In the genomic region with DNA sequence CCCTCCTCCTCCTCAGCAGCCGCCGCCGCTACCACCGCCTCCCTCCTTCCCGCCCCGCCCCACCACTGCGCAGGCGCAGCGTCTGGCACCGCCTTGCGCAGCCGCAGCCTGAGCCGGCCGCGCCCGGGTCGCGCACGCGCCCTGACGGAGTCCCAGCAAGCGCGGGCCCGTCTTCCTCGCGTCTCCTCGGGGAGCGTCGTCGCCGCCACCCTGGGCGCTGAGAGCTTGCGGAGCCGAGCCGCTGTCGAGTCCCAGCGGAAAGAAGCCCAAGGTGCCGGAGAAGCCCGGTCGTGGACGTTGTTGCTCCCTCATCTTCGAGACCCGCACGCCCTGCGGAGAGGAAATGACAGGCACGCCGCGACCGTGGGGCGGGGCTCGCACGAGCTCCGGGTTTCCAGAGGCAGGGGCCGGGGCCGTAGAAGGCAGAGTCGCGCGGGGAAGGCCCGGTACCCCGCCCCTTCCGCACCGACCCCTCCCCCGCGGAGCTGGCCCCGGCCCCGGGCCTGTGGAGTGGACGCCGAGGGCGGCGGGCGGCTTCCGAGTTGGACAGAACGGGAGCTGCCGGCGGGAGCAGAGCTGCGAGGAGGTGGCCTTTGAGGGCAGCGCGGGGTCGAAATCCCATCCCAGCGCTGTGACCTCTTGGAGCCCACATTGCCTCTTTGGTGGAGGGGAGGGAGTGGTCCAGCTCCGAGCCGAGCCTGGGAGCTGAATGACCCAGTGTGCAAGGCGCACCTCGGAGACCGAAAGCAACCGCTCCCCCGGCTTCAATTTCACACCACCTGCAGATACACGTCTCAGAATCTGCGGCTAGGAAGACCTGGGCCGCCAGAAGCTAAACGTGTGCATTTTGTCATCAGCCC, we compare ENCODE assay signal across 8 cellular contexts. TPM values are rescaled to one million over a fixed set of nuclear protein-coding genes. Genes with fewer than 3 reads are reported as not detected.
DNase-seq lines count a peak whose midpoint lies in the region; ATAC-seq and TF ChIP-seq lines count a peak whose summit lies in the region.

No MANE protein-coding gene starts in this region.

- in situ Hi-C loops in GM18951 (cut with MboI; ENCODE audit: low sequenced_read_pairs, unreplicated experiment), result no loop called here

- H3K9ac ChIP-seq in smooth muscle cell (ENCODE audit: low read depth), result peak overlapping the region; percentile 62

- peak; percentile 88 for TF ChIP-seq POLR2A in GM18951 (IDR thresholded peaks at IDR 0.05; ENCODE audit: extremely low read depth, insufficient read depth, insufficient read length)
- no peak for TF ChIP-seq POLR2A in breast epithelium (IDR thresholded peaks at IDR 0.05)

- H3K9me3 ChIP-seq in AG04450 (ENCODE audit: control insufficient read depth, insufficient read depth, low read length), result no peaks in the 10 kb centered on the region; the same call in 1 of the 2 replicates
- no peaks in the 10 kb centered on the region for H3K9me3 ChIP-seq in WERI-Rb-1 (ENCODE audit: severe bottlenecking)
- H3K9me3 ChIP-seq in breast epithelium, result no peaks in the 10 kb centered on the region
- no peaks in the 10 kb centered on the region for H3K9me3 ChIP-seq in smooth muscle cell (replicated peaks; ENCODE audit: low read depth)

- H3K36me3 Mint-ChIP-seq in immature natural killer cell, result no peaks in the 10 kb centered on the region

- peak overlapping the region; percentile 89 for H3K4me2 ChIP-seq in smooth muscle cell

- DNase-seq in AG04450 (ENCODE audit: low read depth, low spot score) (peak; percentile 74), NCI-H2227 (lab: John Stamatoyannopoulos, UW; ENCODE audit: unreplicated experiment) (peak; percentile 96), WERI-Rb-1 (peak; percentile 96), breast epithelium (ENCODE audit: low spot score in 2 of 2) (peak; percentile 90 to 96), immature natural killer cell (peak; percentile 97 to 98 (median 97)), smooth muscle cell (lab: John Stamatoyannopoulos, UW; ENCODE audit: unreplicated experiment) (peak; percentile 92)

- POLR2A ChIA-PET in AG04450 (lab: Yijun Ruan, JAX), result interaction anchor here (0.6 to 3.8 kb wide), 9 partner anchors 9 to 175 kb away, joined by 3 to 34 read pairs (median 6); a partner anchor contains a TSS

- peak overlapping the region; percentile 97 for H3K4me3 ChIP-seq in AG04450 (ENCODE audit: low read depth, low read length)
- H3K4me3 ChIP-seq in WERI-Rb-1 (ENCODE audit: low read depth, low read length), result peak overlapping the region; percentile 57
- H3K4me3 ChIP-seq in breast epithelium, result peak overlapping the region; percentile 82 to 90 (median 83)
- peak overlapping the region; percentile 72 for H3K4me3 ChIP-seq in smooth muscle cell

- no peaks in the 10 kb centered on the region for H3K9me3 Mint-ChIP-seq in immature natural killer cell

- H3K27me3 Mint-ChIP-seq in immature natural killer cell (ENCODE audit: low read depth in 3 of 3), result peaks cover 0 to 17% (median 12%) of the 10 kb centered on the region in 3 donors

- peaks cover 41% of the 10 kb centered on the region for H3K79me2 ChIP-seq in smooth muscle cell (ENCODE audit: low read depth)

- peaks cover 57 to 72% of the 10 kb centered on the region in 2 donors for H3K4me1 Mint-ChIP-seq in immature natural killer cell

- WGBS in smooth muscle cell (ENCODE audit: low lambda C conversion rate), result under 1% methylated on average over 61 of the region's 91 CpGs

- CTCF ChIA-PET in AG04450 (lab: Charles Lee), result interaction anchor here (0.6 to 1.9 kb wide), 6 partner anchors 19 to 1984 kb away, joined by 3 to 6 read pairs (median 4); a partner anchor contains a TSS

- peak; percentile 44 for ATAC-seq in HG03159 (IDR thresholded peaks at IDR 0.05; ENCODE audit: unreplicated experiment)

- H2AFZ ChIP-seq in smooth muscle cell (ENCODE audit: low read depth), result peak overlapping the region; percentile 69

- H3K4me1 ChIP-seq in breast epithelium (peaks cover 10 to 19% of the 10 kb centered on the region in 2 donors), smooth muscle cell (ENCODE audit: low read depth) (peaks cover 26% of the 10 kb centered on the region)

- peak overlapping the region; percentile 67 to 97 (median 88) for H3K27ac Mint-ChIP-seq in immature natural killer cell

- peak overlapping the region; percentile 83 to 99 (median 93) for H3K4me3 Mint-ChIP-seq in immature natural killer cell

- H3K27me3 ChIP-seq in AG04450 (ENCODE audit: control insufficient read depth, insufficient read depth, low read length), result no peaks in the 10 kb centered on the region
- H3K27me3 ChIP-seq in WERI-Rb-1 (ENCODE audit: insufficient read depth, low read depth, severe bottlenecking), result no peaks in the 10 kb centered on the region
- no peaks in the 10 kb centered on the region for H3K27me3 ChIP-seq in breast epithelium
- no peaks in the 10 kb centered on the region for H3K27me3 ChIP-seq in smooth muscle cell (ENCODE audit: low read depth)

- peak overlapping the region; percentile 93 for H3K27ac ChIP-seq in AG04450 (ENCODE audit: low read depth, low read length)
- H3K27ac ChIP-seq in WERI-Rb-1, result peak overlapping the region; percentile 88
- H3K27ac ChIP-seq in breast epithelium, result peak overlapping the region; percentile 87 to 92
- H3K27ac ChIP-seq in smooth muscle cell (ENCODE audit: low read depth), result peak overlapping the region; percentile 76

- H3F3A ChIP-seq in smooth muscle cell (ENCODE audit: low read depth), result peaks cover 16% of the 10 kb centered on the region

- TF ChIP-seq CTCF in AG04450 (IDR thresholded peaks at IDR 0.05; ENCODE audit: low read depth, low read length) (no peak), WERI-Rb-1 (IDR thresholded peaks at IDR 0.05; ENCODE audit: low read depth, low read length) (no peak), breast epithelium (IDR thresholded peaks at IDR 0.05) (no peak), smooth muscle cell (IDR thresholded peaks at IDR 0.05; ENCODE audit: borderline replicate concordance, insufficient read depth, poor library complexity, severe bottlenecking) (no peak)

- H4K20me1 ChIP-seq in smooth muscle cell (ENCODE audit: low read depth), result peaks cover 43% of the 10 kb centered on the region

- intact Hi-C loops in breast epithelium (cut with DNase I; ENCODE audit: low total_unique reads), result no loop called here

- peaks cover 27% of the 10 kb centered on the region for H3K36me3 ChIP-seq in WERI-Rb-1
- H3K36me3 ChIP-seq in breast epithelium, result no peaks in the 10 kb centered on the region
- no peaks in the 10 kb centered on the region for H3K36me3 ChIP-seq in smooth muscle cell (ENCODE audit: low read depth)

RNA-seq across cellular contexts. Expression of a gene that starts 0.5 kb away (rescaled TPM):
- 52.9 and 64.9 TPM in 2 replicates for polyA plus RNA-seq in AG04450 (2011; rRNA removed)
- polyA minus RNA-seq in AG04450 (2011; rRNA and poly(A)+ RNA removed), result 84.4 and 106 TPM in 2 replicates
- total RNA-seq in breast epithelium, result 10 to 100 TPM; 23.3 to 26.8 (median 26.2) TPM
- polyA plus RNA-seq in immature natural killer cell, result 10 to 100 TPM; 16.3 to 34.9 (median 26.3) TPM
- total RNA-seq in smooth muscle cell, result 17.9 and 19.3 TPM in 2 replicates
- 19.1 and 21.9 TPM in 2 replicates for polyA plus RNA-seq in smooth muscle cell

Comparison
In these comparisons a context has a peak if more than half of its experiments do, and no peak if none do; other contexts are left out.
1. Peak in every context shown above with its lines: DNase-seq, ATAC-seq, H3K4me3 ChIP-seq and H3K27ac ChIP-seq.